Comparison of ENCODE assay signal across 10 cellular contexts in genomic region chr16:66508261-66508913, GRCh38. TPM values are rescaled to one million over a fixed set of nuclear protein-coding genes. Genes with fewer than 3 reads are reported as not detected.
DNase-seq lines count a peak whose midpoint lies in the region; ATAC-seq, FAIRE-seq and TF ChIP-seq lines count a peak whose summit lies in the region.
"Had no signal": no experiment of that assay in that cellular context is flagged by ENCODE, and none has a peak within 500 bp of the region (broad histone marks: within the 10 kb centered on the region; RNA-seq: fewer than 3 reads in every experiment).

No MANE protein-coding gene starts in this region.

- POLR2A ChIA-PET in activated CD8-positive, alpha-beta T cell treated with anti-CD3 and anti-CD28 coated beads for 36 hours (lab: Charles Lee): interaction anchor here (0.7 kb wide), 1 partner anchor 26 kb away, joined by 3 read pairs; no protein-coding TSS in a partner anchor
- POLR2A ChIA-PET in activated CD8-positive, alpha-beta T cell treated with anti-CD3 and anti-CD28 coated beads, Interleukin-2, amount 10 ng/mL, durations not matched to agents 7 days and 5 days (lab: Charles Lee): no interaction called here

- peaks cover 7% of the 10 kb centered on the region for H3K4me1 Mint-ChIP-seq in activated CD8-positive, alpha-beta T cell treated with anti-CD3 and anti-CD28 coated beads for 36 hours (ENCODE audit: low read depth)
- peaks cover 7% of the 10 kb centered on the region for H3K4me1 Mint-ChIP-seq in activated CD8-positive, alpha-beta T cell treated with anti-CD3 and anti-CD28 coated beads, Interleukin-2, amount 10 ng/mL, durations not matched to agents 7 days and 5 days (ENCODE audit: low read depth)

- H3K4me3 ChIP-seq in keratinocyte (ENCODE audit: control insufficient read depth in 2 of 3, extremely low read depth in 1 of 3, insufficient read depth in 2 of 3, low read depth in 1 of 3, low read length in 3 of 3): peak overlapping the region in 2 of 3 experiments; percentile 6 to 8
- H3K4me3 ChIP-seq in tibial artery: no peak overlapping the region
- no peak overlapping the region for H3K4me3 ChIP-seq in brain microvascular endothelial cell (ENCODE audit: low read depth, low read length)

- no peaks in the 10 kb centered on the region for H3K36me3 Mint-ChIP-seq in activated CD8-positive, alpha-beta T cell treated with anti-CD3 and anti-CD28 coated beads for 36 hours (ENCODE audit: low read depth)
- H3K36me3 Mint-ChIP-seq in activated CD8-positive, alpha-beta T cell treated with anti-CD3 and anti-CD28 coated beads, Interleukin-2, amount 10 ng/mL, durations not matched to agents 7 days and 5 days (ENCODE audit: low read depth): no peaks in the 10 kb centered on the region

- no peak overlapping the region for H2AFZ ChIP-seq in keratinocyte (ENCODE audit: control insufficient read depth, low read length)

- intact Hi-C loops in activated CD8-positive, alpha-beta T cell treated with anti-CD3 and anti-CD28 coated beads for 36 hours (cut with micrococcal nuclease): no loop called here
- intact Hi-C loops in tibial artery (cut with DNase I; ENCODE audit: low total_unique reads): no loop called here

- no peak for DNase-seq in activated CD8-positive, alpha-beta T cell treated with anti-CD3 and anti-CD28 coated beads for 36 hours
- DNase-seq in activated CD8-positive, alpha-beta T cell treated with anti-CD3 and anti-CD28 coated beads, Interleukin-2, amount 10 ng/mL, durations not matched to agents 7 days and 5 days: no peak
- DNase-seq in RCC 7860 (ENCODE audit: low spot score) (peak; percentile 31), keratinocyte (ENCODE audit: low read depth, low spot score) (peak; percentile 88), tibial artery (peak in 1 of 2 donors; percentile 65), brain microvascular endothelial cell (no peak), DMS 273 treated with DMSO at 0.1 percent for 48 hours (lab: John Stamatoyannopoulos, UW) (no peak)
- DNase-seq: activated effector memory CD4-positive, alpha-beta T cell treated with anti-CD3 and anti-CD28 coated beads, Interleukin-2, amount 50 U/mL, for 16 hours; Kasumi-1 had no signal

- ATAC-seq in activated CD8-positive, alpha-beta T cell treated with anti-CD3 and anti-CD28 coated beads for 36 hours: peak; percentile 27
- no peak for ATAC-seq in activated CD8-positive, alpha-beta T cell treated with anti-CD3 and anti-CD28 coated beads, Interleukin-2, amount 10 ng/mL, durations not matched to agents 7 days and 5 days
- ATAC-seq in HG02840 (IDR thresholded peaks at IDR 0.05; ENCODE audit: low FRiP score, unreplicated experiment): no peak

- H3K27ac Mint-ChIP-seq in activated CD8-positive, alpha-beta T cell treated with anti-CD3 and anti-CD28 coated beads for 36 hours: no peak overlapping the region
- no peak overlapping the region for H3K27ac Mint-ChIP-seq in activated CD8-positive, alpha-beta T cell treated with anti-CD3 and anti-CD28 coated beads, Interleukin-2, amount 10 ng/mL, durations not matched to agents 7 days and 5 days

- H3K4me3 Mint-ChIP-seq in activated CD8-positive, alpha-beta T cell treated with anti-CD3 and anti-CD28 coated beads for 36 hours: no peak overlapping the region
- no peak overlapping the region for H3K4me3 Mint-ChIP-seq in activated CD8-positive, alpha-beta T cell treated with anti-CD3 and anti-CD28 coated beads, Interleukin-2, amount 10 ng/mL, durations not matched to agents 7 days and 5 days

- H4K20me1 ChIP-seq in keratinocyte (ENCODE audit: control insufficient read depth, extremely low read depth, insufficient read depth, low read length): no peaks in the 10 kb centered on the region

- peak overlapping the region; percentile 39 for H3K9ac ChIP-seq in keratinocyte (ENCODE audit: control insufficient read depth, extremely low read depth, insufficient read depth, low read length)

- no peaks in the 10 kb centered on the region for H3K9me3 Mint-ChIP-seq in activated CD8-positive, alpha-beta T cell treated with anti-CD3 and anti-CD28 coated beads for 36 hours
- H3K9me3 Mint-ChIP-seq in activated CD8-positive, alpha-beta T cell treated with anti-CD3 and anti-CD28 coated beads, Interleukin-2, amount 10 ng/mL, durations not matched to agents 7 days and 5 days (ENCODE audit: insufficient read depth): no peaks in the 10 kb centered on the region

- CTCF ChIA-PET in activated CD8-positive, alpha-beta T cell treated with anti-CD3 and anti-CD28 coated beads for 36 hours (lab: Charles Lee): interaction anchor here (0.9 to 1.4 kb wide), 4 partner anchors 25 to 102 kb away, joined by 3 to 4 read pairs (median 3); no protein-coding TSS in a partner anchor
- CTCF ChIA-PET in activated CD8-positive, alpha-beta T cell treated with anti-CD3 and anti-CD28 coated beads, Interleukin-2, amount 10 ng/mL, durations not matched to agents 7 days and 5 days (lab: Charles Lee): interaction anchor here (1.2 to 1.5 kb wide), 3 partner anchors 9 to 102 kb away, joined by 3 to 6 read pairs (median 4); no protein-coding TSS in a partner anchor

- peak overlapping the region; percentile 51 for H3K27ac ChIP-seq in keratinocyte (ENCODE audit: control insufficient read depth, insufficient read depth, low read length)
- H3K27ac ChIP-seq in tibial artery: peak overlapping the region; percentile 54 to 86
- H3K27ac ChIP-seq in brain microvascular endothelial cell: no peak overlapping the region

- H3K9me3 ChIP-seq in keratinocyte (ENCODE audit: control insufficient read depth, low read depth, low read length): no peaks in the 10 kb centered on the region
- no peaks in the 10 kb centered on the region for H3K9me3 ChIP-seq in tibial artery

- H3K36me3 ChIP-seq in keratinocyte (ENCODE audit: control insufficient read depth in 2 of 2, extremely low read depth in 1 of 2, insufficient read depth in 2 of 2, low read length in 2 of 2) (no peaks in the 10 kb centered on the region), tibial artery (peaks cover 0 to under 1% (median 0%) of the 10 kb centered on the region in 3 donors), brain microvascular endothelial cell (replicated peaks) (no peaks in the 10 kb centered on the region)

- H3K27me3 ChIP-seq in keratinocyte (ENCODE audit: control insufficient read depth, extremely low read depth, insufficient read depth, low read length) (no peaks in the 10 kb centered on the region), tibial artery (no peaks in the 10 kb centered on the region), brain microvascular endothelial cell (replicated peaks) (no peaks in the 10 kb centered on the region)

- H3K27me3 Mint-ChIP-seq in activated CD8-positive, alpha-beta T cell treated with anti-CD3 and anti-CD28 coated beads for 36 hours: no peaks in the 10 kb centered on the region
- no peaks in the 10 kb centered on the region for H3K27me3 Mint-ChIP-seq in activated CD8-positive, alpha-beta T cell treated with anti-CD3 and anti-CD28 coated beads, Interleukin-2, amount 10 ng/mL, durations not matched to agents 7 days and 5 days (ENCODE audit: low read depth)

- in situ Hi-C loops in brain microvascular endothelial cell (cut with HindIII; ENCODE audit: low pct_ligation_motif_present, low sequenced_read_pairs): no loop called here

- H3K4me1 ChIP-seq in keratinocyte (ENCODE audit: control insufficient read depth, extremely low read depth, insufficient read depth, low read length): peaks cover 52% of the 10 kb centered on the region
- H3K4me1 ChIP-seq in tibial artery: peaks cover 10 to 72% (median 57%) of the 10 kb centered on the region in 4 donors

- FAIRE-seq in RCC 7860 (lab: Jason Lieb, UNC) (peak; percentile 58), keratinocyte (lab: Jason Lieb, UNC) (peak; percentile 90)

- no peak for TF ChIP-seq CTCF in activated CD8-positive, alpha-beta T cell treated with anti-CD3 and anti-CD28 coated beads for 36 hours (IDR thresholded peaks at IDR 0.05)
- TF ChIP-seq CTCF in keratinocyte (optimal IDR thresholded peaks at IDR 0.05 in 1 of 3, IDR thresholded peaks at IDR 0.05 in 1 of 3, conservative IDR thresholded peaks at IDR 0.05 in 1 of 3; ENCODE audit: extremely low read depth in 1 of 3, insufficient read depth in 2 of 3, low read length in 3 of 3) (peak in 1 of 3 experiments; percentile 22), tibial artery (IDR thresholded peaks at IDR 0.05) (no peak), brain microvascular endothelial cell (IDR thresholded peaks at IDR 0.05; ENCODE audit: low read depth, low read length, missing control alignments) (no peak)

- no peaks in the 10 kb centered on the region for H3K9me1 ChIP-seq in keratinocyte (ENCODE audit: control insufficient read depth, extremely low read depth, insufficient read depth, low read length)

- dilution Hi-C loops in keratinocyte (cut with MboI; ENCODE audit: extremely low pct_ligation_motif_present, low sequenced_read_pairs): no loop called here

- peak overlapping the region; percentile 70 for H3K4me2 ChIP-seq in keratinocyte (ENCODE audit: control insufficient read depth, extremely low read depth, insufficient read depth, low read depth, low read length)

- H3K79me2 ChIP-seq in keratinocyte (ENCODE audit: control insufficient read depth, insufficient read depth, low read length): no peaks in the 10 kb centered on the region

RNA-seq across cellular contexts. Expression of gene TK2, which starts 41.5 kb away (rescaled TPM):
- 1 to 10 TPM; 3.2 to 4.4 TPM for total RNA-seq in activated CD8-positive, alpha-beta T cell treated with anti-CD3 and anti-CD28 coated beads for 36 hours
- total RNA-seq in activated CD8-positive, alpha-beta T cell treated with anti-CD3 and anti-CD28 coated beads, Interleukin-2, amount 10 ng/mL, durations not matched to agents 7 days and 5 days: 1 to 10 TPM; 5.7 to 6.4 TPM
- 19.7 to 26.3 TPM (median 22.4 TPM) in 3 replicates for polyA plus RNA-seq in keratinocyte
- 31.6 TPM for polyA plus RNA-seq in keratinocyte (2011; ENCODE audit: low read depth)
- polyA plus RNA-seq in keratinocyte (2011; cell fraction: cytosol; rRNA removed): 23.0 and 24.8 TPM in 2 replicates
- 29.8 and 36.3 TPM in 2 replicates for polyA plus RNA-seq in keratinocyte (2011; cell fraction: nucleus; rRNA removed)
- polyA plus RNA-seq in keratinocyte (2012; ENCODE audit: low replicate concordance): 12.9 and 18.8 TPM in 2 replicates
- 22.8 to 59.0 TPM (median 58.9 TPM) in 3 replicates for polyA minus RNA-seq in keratinocyte
- 23.4 TPM for polyA minus RNA-seq in keratinocyte (2011; cell fraction: cytosol; rRNA and poly(A)+ RNA removed)
- 12.1 and 17.3 TPM in 2 replicates for polyA minus RNA-seq in keratinocyte (2011; cell fraction: nucleus; rRNA and poly(A)+ RNA removed)

RNA-seq across cellular contexts. Expression of gene CKLF, which starts 44.0 kb away (rescaled TPM):
- 10 to 100 TPM; 99.0 to 99.7 TPM for total RNA-seq in activated CD8-positive, alpha-beta T cell treated with anti-CD3 and anti-CD28 coated beads for 36 hours
- 100 to 1,000 TPM; 137 to 139 TPM for total RNA-seq in activated CD8-positive, alpha-beta T cell treated with anti-CD3 and anti-CD28 coated beads, Interleukin-2, amount 10 ng/mL, durations not matched to agents 7 days and 5 days
- polyA plus RNA-seq in keratinocyte: 34.7 to 40.3 TPM (median 38.0 TPM) in 3 replicates
- not detected for polyA plus RNA-seq in keratinocyte (2011; ENCODE audit: low read depth)
- 33.9 and 39.4 TPM in 2 replicates for polyA plus RNA-seq in keratinocyte (2011; cell fraction: cytosol; rRNA removed)
- polyA plus RNA-seq in keratinocyte (2011; cell fraction: nucleus; rRNA removed): 16.9 and 18.1 TPM in 2 replicates
- 11.9 and 38.6 TPM in 2 replicates for polyA plus RNA-seq in keratinocyte (2012; ENCODE audit: low replicate concordance)
- polyA minus RNA-seq in keratinocyte: 11.2 to 17.1 TPM (median 12.5 TPM) in 3 replicates
- 33.2 TPM for polyA minus RNA-seq in keratinocyte (2011; cell fraction: cytosol; rRNA and poly(A)+ RNA removed)
- 5.6 and 8.8 TPM in 2 replicates for polyA minus RNA-seq in keratinocyte (2011; cell fraction: nucleus; rRNA and poly(A)+ RNA removed)

RNA-seq across cellular contexts. Expression of gene CMTM1, which starts 57.9 kb away (rescaled TPM):
- total RNA-seq in activated CD8-positive, alpha-beta T cell treated with anti-CD3 and anti-CD28 coated beads for 36 hours: 1 to 10 TPM; 5.4 to 6.2 TPM
- 10 to 100 TPM; 13.6 to 15.0 TPM for total RNA-seq in activated CD8-positive, alpha-beta T cell treated with anti-CD3 and anti-CD28 coated beads, Interleukin-2, amount 10 ng/mL, durations not matched to agents 7 days and 5 days
- polyA plus RNA-seq in keratinocyte: 0.23 to 0.85 TPM (median 0.24 TPM) in 3 replicates
- polyA plus RNA-seq in keratinocyte (2011; ENCODE audit: low read depth): not detected
- 0.09 and 0.64 TPM in 2 replicates for polyA plus RNA-seq in keratinocyte (2011; cell fraction: cytosol; rRNA removed)
- 0.36 and 0.44 TPM in 2 replicates for polyA plus RNA-seq in keratinocyte (2011; cell fraction: nucleus; rRNA removed)
- 0.33 and 0.37 TPM in 2 replicates for polyA plus RNA-seq in keratinocyte (2012; ENCODE audit: low replicate concordance)
- polyA minus RNA-seq in keratinocyte: 0.33 TPM in 1 of 3 replicates, not detected in the others
- polyA minus RNA-seq in keratinocyte (2011; cell fraction: cytosol; rRNA and poly(A)+ RNA removed): 3.1 TPM
- 0.84 and 0.93 TPM in 2 replicates for polyA minus RNA-seq in keratinocyte (2011; cell fraction: nucleus; rRNA and poly(A)+ RNA removed)

Comparison
In these comparisons a context has a peak if more than half of its experiments do, and no peak if none do; other contexts are left out.
1. DNase-seq: peak in RCC 7860 (single experiment) and keratinocyte (single experiment); none in activated CD8-positive, alpha-beta T cell treated with anti-CD3 and anti-CD28 coated beads for 36 hours (single experiment), activated CD8-positive, alpha-beta T cell treated with anti-CD3 and anti-CD28 coated beads, Interleukin-2, amount 10 ng/mL, durations not matched to agents 7 days and 5 days (single experiment), brain microvascular endothelial cell (single experiment) and DMS 273 treated with DMSO at 0.1 percent for 48 hours (single experiment).
2. H3K4me3 ChIP-seq: peak in keratinocyte (2 of 3); none in tibial artery (0 of 2) and brain microvascular endothelial cell (single experiment).